ENCODE assay signal across 8 cellular contexts in the genomic region with DNA sequence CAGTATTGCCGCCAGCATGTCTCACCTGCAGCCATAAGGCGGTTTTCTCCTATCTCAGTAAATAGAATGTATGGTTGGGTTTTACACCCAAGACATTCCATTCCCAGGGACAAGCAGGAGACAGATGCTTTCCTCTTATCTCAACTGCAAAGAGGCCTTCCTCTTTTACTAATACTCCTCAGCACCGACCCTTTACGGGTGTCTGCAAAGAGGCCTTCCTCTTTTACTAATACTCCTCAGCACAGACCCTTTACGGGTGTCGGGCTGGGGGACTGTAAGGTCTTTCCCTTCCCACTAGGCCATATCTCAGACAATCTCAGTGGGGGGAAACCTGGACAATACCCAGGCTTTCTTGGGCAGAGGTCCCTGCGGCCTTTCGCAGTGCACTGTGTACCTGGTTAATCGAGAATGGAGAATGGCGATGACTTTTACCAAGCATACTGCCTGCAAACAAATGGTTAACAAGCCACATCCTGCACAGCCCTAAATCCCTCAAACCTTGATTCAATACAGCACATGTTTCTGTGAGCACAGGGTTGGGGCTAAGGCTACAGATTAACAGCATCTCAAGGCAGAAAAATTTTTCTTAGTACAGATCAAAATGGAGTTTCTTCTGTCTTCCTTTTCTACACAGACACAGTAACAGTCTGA. TPM values are rescaled to one million over a fixed set of nuclear protein-coding genes. Genes with fewer than 3 reads are reported as not detected.
DNase-seq lines count a peak whose midpoint lies in the region; ATAC-seq and TF ChIP-seq lines count a peak whose summit lies in the region.
"Not testable (repeated sequence)": the region's sequence is repeated elsewhere in the genome, so short reads cannot be mapped to it uniquely, and the experiment has no call there.

No MANE protein-coding gene starts in this region.

- not testable (repeated sequence) for ATAC-seq in RWPE2 (ENCODE audit: low read depth); natural killer cell treated with Interleukin-12 subunit alpha and Interleukin-12 subunit beta and Interleukin-15 and Interleukin-18, amount 100 ng/mL, for 72 hours; stimulated activated naive CD8-positive, alpha-beta T cell treated with anti-CD3 and anti-CD28 coated beads, Interleukin-15, amount 100 ng/mL, for 72 hours

- not testable (repeated sequence) for H3K9me3 ChIP-seq in HUES64 (ENCODE audit: insufficient read depth, low read depth, low read length); RWPE2 (ENCODE audit: severe bottlenecking); duodenal mucosa (ENCODE audit: control insufficient read depth in 1 of 2, low read length in 2 of 2); iPS-15b (ENCODE audit: control insufficient read depth, insufficient read depth, low read length)

- H3K36me3 ChIP-seq in HUES64 (ENCODE audit: insufficient read depth, low read length): peaks cover 30% of the 10 kb centered on the region
- peaks cover 40% of the 10 kb centered on the region for H3K36me3 ChIP-seq in RWPE2 (ENCODE audit: low read depth)
- H3K36me3 ChIP-seq in duodenal mucosa (ENCODE audit: control insufficient read depth in 1 of 2, insufficient read depth in 2 of 2, low read length in 2 of 2): peaks cover 21 to 36% of the 10 kb centered on the region in 2 donors
- peaks cover 13% of the 10 kb centered on the region for H3K36me3 ChIP-seq in iPS-15b (ENCODE audit: control insufficient read depth, insufficient read depth, low read length)

- 80% methylated on average over 8 of the region's 10 CpGs for WGBS in HUES64

- H3K4me1 Mint-ChIP-seq in activated T-helper 1 cell treated with anti-CD3 and anti-CD28 coated beads, Interleukin-12 subunit alpha, Interleukin-12 subunit beta, Interleukin-2, Interleukin-4 antibody, amounts not matched to agents 30 ng/mL and 10 ng/mL and 1 ng/mL, durations not matched to agents 14 hours and 24 hours and 36 hours (ENCODE audit: low read depth): peaks cover 69% of the 10 kb centered on the region
- peaks cover 47 to 56% of the 10 kb centered on the region in 2 donors for H3K4me1 Mint-ChIP-seq in natural killer cell treated with Interleukin-12 subunit alpha and Interleukin-12 subunit beta and Interleukin-15 and Interleukin-18, amount 100 ng/mL, for 72 hours (ENCODE audit: low read depth in 2 of 2)
- peaks cover 83% of the 10 kb centered on the region for H3K4me1 Mint-ChIP-seq in stimulated activated naive CD8-positive, alpha-beta T cell treated with anti-CD3 and anti-CD28 coated beads, Interleukin-15, amount 100 ng/mL, for 72 hours

- not testable (repeated sequence) for H3K9me3 Mint-ChIP-seq in activated T-helper 1 cell treated with anti-CD3 and anti-CD28 coated beads, Interleukin-12 subunit alpha, Interleukin-12 subunit beta, Interleukin-2, Interleukin-4 antibody, amounts not matched to agents 30 ng/mL and 10 ng/mL and 1 ng/mL, durations not matched to agents 14 hours and 24 hours and 36 hours; natural killer cell treated with Interleukin-12 subunit alpha and Interleukin-12 subunit beta and Interleukin-15 and Interleukin-18, amount 100 ng/mL, for 72 hours; stimulated activated naive CD8-positive, alpha-beta T cell treated with anti-CD3 and anti-CD28 coated beads, Interleukin-15, amount 100 ng/mL, for 72 hours

- not testable (repeated sequence) for TF ChIP-seq CTCF in C4-2B (conservative IDR thresholded peaks at IDR 0.05); RWPE2 (IDR thresholded peaks at IDR 0.05; ENCODE audit: poor library complexity, severe bottlenecking)

- H3K9ac ChIP-seq in HUES64 (ENCODE audit: low read depth, low read length): peak overlapping the region; percentile 65
- H3K9ac ChIP-seq in duodenal mucosa (ENCODE audit: low read depth in 1 of 2, low read length in 2 of 2): peak overlapping the region; percentile 79 to 89
- H3K9ac ChIP-seq in iPS-15b (ENCODE audit: low read depth, low read length): peak overlapping the region; percentile 90

- H3K27me3 Mint-ChIP-seq in activated T-helper 1 cell treated with anti-CD3 and anti-CD28 coated beads, Interleukin-12 subunit alpha, Interleukin-12 subunit beta, Interleukin-2, Interleukin-4 antibody, amounts not matched to agents 30 ng/mL and 10 ng/mL and 1 ng/mL, durations not matched to agents 14 hours and 24 hours and 36 hours (ENCODE audit: insufficient read depth); natural killer cell treated with Interleukin-12 subunit alpha and Interleukin-12 subunit beta and Interleukin-15 and Interleukin-18, amount 100 ng/mL, for 72 hours; stimulated activated naive CD8-positive, alpha-beta T cell treated with anti-CD3 and anti-CD28 coated beads, Interleukin-15, amount 100 ng/mL, for 72 hours: not testable (repeated sequence)

- H3K27ac ChIP-seq in C4-2B: peak overlapping the region; percentile 96
- not testable (repeated sequence) for H3K27ac ChIP-seq in HUES64 (ENCODE audit: low read depth, low read length); duodenal mucosa (ENCODE audit: low read depth, low read length)
- peak overlapping the region; percentile 38 for H3K27ac ChIP-seq in RWPE2 (ENCODE audit: poor library complexity, severe bottlenecking)

- peak overlapping the region; percentile 94 for H3K4me3 Mint-ChIP-seq in activated T-helper 1 cell treated with anti-CD3 and anti-CD28 coated beads, Interleukin-12 subunit alpha, Interleukin-12 subunit beta, Interleukin-2, Interleukin-4 antibody, amounts not matched to agents 30 ng/mL and 10 ng/mL and 1 ng/mL, durations not matched to agents 14 hours and 24 hours and 36 hours
- peak overlapping the region; percentile 99 for H3K4me3 Mint-ChIP-seq in natural killer cell treated with Interleukin-12 subunit alpha and Interleukin-12 subunit beta and Interleukin-15 and Interleukin-18, amount 100 ng/mL, for 72 hours
- peak overlapping the region; percentile 90 for H3K4me3 Mint-ChIP-seq in stimulated activated naive CD8-positive, alpha-beta T cell treated with anti-CD3 and anti-CD28 coated beads, Interleukin-15, amount 100 ng/mL, for 72 hours

- not testable (repeated sequence) for H3K4me1 ChIP-seq in HUES64 (ENCODE audit: insufficient read depth, low read length); iPS-15b (ENCODE audit: control insufficient read depth, insufficient read depth, low read length)
- peaks cover 22% of the 10 kb centered on the region for H3K4me1 ChIP-seq in RWPE2 (ENCODE audit: insufficient read depth, poor library complexity, severe bottlenecking)
- peaks cover 57 to 59% of the 10 kb centered on the region in 2 donors for H3K4me1 ChIP-seq in duodenal mucosa (ENCODE audit: control insufficient read depth in 1 of 2, insufficient read depth in 2 of 2, low read length in 2 of 2)

- peak overlapping the region; percentile 88 for H3K27ac Mint-ChIP-seq in activated T-helper 1 cell treated with anti-CD3 and anti-CD28 coated beads, Interleukin-12 subunit alpha, Interleukin-12 subunit beta, Interleukin-2, Interleukin-4 antibody, amounts not matched to agents 30 ng/mL and 10 ng/mL and 1 ng/mL, durations not matched to agents 14 hours and 24 hours and 36 hours
- peak overlapping the region; percentile 96 to 97 for H3K27ac Mint-ChIP-seq in natural killer cell treated with Interleukin-12 subunit alpha and Interleukin-12 subunit beta and Interleukin-15 and Interleukin-18, amount 100 ng/mL, for 72 hours
- peak overlapping the region; percentile 90 to 91 for H3K27ac Mint-ChIP-seq in stimulated activated naive CD8-positive, alpha-beta T cell treated with anti-CD3 and anti-CD28 coated beads, Interleukin-15, amount 100 ng/mL, for 72 hours

- DNase-seq in RWPE2 (ENCODE audit: low spot score); natural killer cell treated with Interleukin-12 subunit alpha and Interleukin-12 subunit beta and Interleukin-15 and Interleukin-18, amount 100 ng/mL, for 72 hours (ENCODE audit: low spot score): not testable (repeated sequence)
- peak; percentile 31 for DNase-seq in activated T-helper 1 cell treated with anti-CD3 and anti-CD28 coated beads, Interleukin-12 subunit alpha, Interleukin-12 subunit beta, Interleukin-2, Interleukin-4 antibody, amounts not matched to agents 30 ng/mL and 10 ng/mL and 1 ng/mL, durations not matched to agents 14 hours and 24 hours and 36 hours (ENCODE audit: low spot score)
- DNase-seq in stimulated activated naive CD8-positive, alpha-beta T cell treated with anti-CD3 and anti-CD28 coated beads, Interleukin-15, amount 100 ng/mL, for 72 hours: peak; percentile 19 to 43

- peak overlapping the region; percentile 77 for H3K4me3 ChIP-seq in HUES64 (ENCODE audit: low read length)
- peak overlapping the region; percentile 71 for H3K4me3 ChIP-seq in RWPE2 (ENCODE audit: severe bottlenecking)
- H3K4me3 ChIP-seq in duodenal mucosa (ENCODE audit: low read depth in 1 of 2, low read length in 2 of 2): peak overlapping the region; percentile 83 to 95
- peak overlapping the region; percentile 85 for H3K4me3 ChIP-seq in iPS-15b (ENCODE audit: low read depth, low read length)

- H3K36me3 Mint-ChIP-seq in activated T-helper 1 cell treated with anti-CD3 and anti-CD28 coated beads, Interleukin-12 subunit alpha, Interleukin-12 subunit beta, Interleukin-2, Interleukin-4 antibody, amounts not matched to agents 30 ng/mL and 10 ng/mL and 1 ng/mL, durations not matched to agents 14 hours and 24 hours and 36 hours (ENCODE audit: low read depth): peaks cover 34% of the 10 kb centered on the region
- not testable (repeated sequence) for H3K36me3 Mint-ChIP-seq in natural killer cell treated with Interleukin-12 subunit alpha and Interleukin-12 subunit beta and Interleukin-15 and Interleukin-18, amount 100 ng/mL, for 72 hours

- not testable (repeated sequence) for H3K27me3 ChIP-seq in HUES64 (ENCODE audit: insufficient read depth, low read length); RWPE2 (ENCODE audit: insufficient read depth, poor library complexity, severe bottlenecking); duodenal mucosa (ENCODE audit: control insufficient read depth in 1 of 2, insufficient read depth in 2 of 2, low read length in 2 of 2); iPS-15b (ENCODE audit: control insufficient read depth, insufficient read depth, low read length)

- intact Hi-C loops in activated T-helper 1 cell treated with anti-CD3 and anti-CD28 coated beads, Interleukin-12 subunit alpha, Interleukin-12 subunit beta, Interleukin-2, Interleukin-4 antibody, amounts not matched to agents 30 ng/mL and 10 ng/mL and 1 ng/mL, durations not matched to agents 14 hours and 24 hours and 36 hours (cut with micrococcal nuclease): loop anchor here (5.0 kb wide), 7 partner anchors 122 to 1247 kb away; a partner anchor contains a TSS

RNA-seq across cellular contexts. Expression of a gene that starts 1.2 kb away (rescaled TPM):
- polyA plus RNA-seq in HUES64 (2013, experiment 1 of 2): 19.2 TPM
- polyA plus RNA-seq in HUES64 (2013, experiment 2 of 2): 15.3 TPM
- total RNA-seq in activated T-helper 1 cell treated with anti-CD3 and anti-CD28 coated beads, Interleukin-12 subunit alpha, Interleukin-12 subunit beta, Interleukin-2, Interleukin-4 antibody, amounts not matched to agents 30 ng/mL and 10 ng/mL and 1 ng/mL, durations not matched to agents 14 hours and 24 hours and 36 hours: 69.3 and 73.4 TPM in 2 replicates
- 10 to 100 TPM; 78.6 to 88.2 TPM for total RNA-seq in natural killer cell treated with Interleukin-12 subunit alpha and Interleukin-12 subunit beta and Interleukin-15 and Interleukin-18, amount 100 ng/mL, for 72 hours

RNA-seq across cellular contexts. Expression of a gene that starts 2.7 kb away (rescaled TPM):
- polyA plus RNA-seq in HUES64 (2013, experiment 1 of 2): 25.3 TPM
- 22.2 TPM for polyA plus RNA-seq in HUES64 (2013, experiment 2 of 2)
- 38.6 and 42.1 TPM in 2 replicates for total RNA-seq in activated T-helper 1 cell treated with anti-CD3 and anti-CD28 coated beads, Interleukin-12 subunit alpha, Interleukin-12 subunit beta, Interleukin-2, Interleukin-4 antibody, amounts not matched to agents 30 ng/mL and 10 ng/mL and 1 ng/mL, durations not matched to agents 14 hours and 24 hours and 36 hours
- 10 to 100 TPM; 55.8 to 63.1 TPM for total RNA-seq in natural killer cell treated with Interleukin-12 subunit alpha and Interleukin-12 subunit beta and Interleukin-15 and Interleukin-18, amount 100 ng/mL, for 72 hours

RNA-seq across cellular contexts. Expression of a gene that starts 29.6 kb away (rescaled TPM):
- 31.2 TPM for polyA plus RNA-seq in HUES64 (2013, experiment 1 of 2)
- 38.5 TPM for polyA plus RNA-seq in HUES64 (2013, experiment 2 of 2)
- 48.6 and 50.8 TPM in 2 replicates for total RNA-seq in activated T-helper 1 cell treated with anti-CD3 and anti-CD28 coated beads, Interleukin-12 subunit alpha, Interleukin-12 subunit beta, Interleukin-2, Interleukin-4 antibody, amounts not matched to agents 30 ng/mL and 10 ng/mL and 1 ng/mL, durations not matched to agents 14 hours and 24 hours and 36 hours
- total RNA-seq in natural killer cell treated with Interleukin-12 subunit alpha and Interleukin-12 subunit beta and Interleukin-15 and Interleukin-18, amount 100 ng/mL, for 72 hours: 10 to 100 TPM; 59.9 to 66.8 TPM
